8 cellular contexts compared by ENCODE assay signal in the genomic region with DNA sequence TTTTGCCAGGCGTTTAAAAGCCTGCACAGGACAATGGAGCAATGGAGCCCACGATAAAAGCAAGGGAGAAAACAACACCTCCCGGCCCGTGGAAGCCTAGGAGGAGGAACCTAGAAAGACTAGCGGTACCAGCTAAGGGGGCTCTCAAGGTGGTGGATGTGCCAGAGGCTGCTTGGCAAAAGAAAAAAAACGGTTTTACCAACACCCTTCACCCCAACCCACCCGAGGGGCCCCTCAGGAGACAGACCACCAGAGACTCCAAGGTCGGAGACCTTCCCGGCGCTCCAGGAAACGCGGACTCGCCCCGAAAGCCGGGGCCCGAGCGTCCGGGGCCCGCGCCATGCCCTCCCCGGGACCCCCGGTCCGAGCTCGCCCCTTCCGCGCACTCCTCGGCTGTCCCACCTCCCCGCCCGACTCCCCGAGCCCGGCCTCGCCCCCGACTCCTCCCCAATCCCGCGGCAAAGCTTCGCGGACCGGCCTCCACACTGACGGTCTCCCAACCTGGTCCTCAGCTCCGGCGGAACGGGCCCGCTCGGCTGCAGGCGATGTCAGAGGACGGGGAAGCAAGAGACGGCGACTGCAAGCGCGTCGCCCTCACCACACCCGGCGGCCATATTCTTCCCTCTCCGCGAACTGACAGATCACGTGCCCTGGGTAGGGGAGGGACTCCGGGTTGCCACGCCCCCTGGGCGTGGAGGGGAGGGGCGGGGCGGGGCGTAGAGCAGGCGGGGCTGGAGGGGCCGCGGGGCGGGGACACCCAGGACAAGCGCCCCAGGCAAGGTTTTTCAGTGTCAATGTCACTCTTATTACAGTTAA. TPM values are rescaled to one million over a fixed set of nuclear protein-coding genes. Genes with fewer than 3 reads are reported as not detected.
A peak's percentile ranks its signal among the peaks of the same experiment; 100 is the strongest.
DNase-seq lines count a peak whose midpoint lies in the region; ATAC-seq and TF ChIP-seq lines count a peak whose summit lies in the region.

Gene KIDINS220 (minus strand): TSS at position 635 of the 816 bp plus-strand sequence. CDS start 10,520 bp downstream, outside the sequence.

- peaks cover 21% of the 10 kb centered on the region for H3K4me1 Mint-ChIP-seq in activated CD8-positive, alpha-beta T cell treated with anti-CD3 and anti-CD28 coated beads, Interleukin-2, amount 10 ng/mL, durations not matched to agents 7 days and 5 days (ENCODE audit: low read depth)

- TF ChIP-seq CTCF in lower lobe of right lung (IDR thresholded peaks at IDR 0.05), result no peak

- peak; percentile 94 for DNase-seq in CD1c-positive myeloid dendritic cell (ENCODE audit: extremely low spot score)
- peak; percentile 83 for DNase-seq in NCI-H748 (lab: John Stamatoyannopoulos, UW; ENCODE audit: unreplicated experiment)
- DNase-seq in activated CD8-positive, alpha-beta T cell treated with anti-CD3 and anti-CD28 coated beads, Interleukin-2, amount 10 ng/mL, durations not matched to agents 7 days and 5 days, result peak; percentile 87
- peak; percentile 86 for DNase-seq in lower lobe of right lung
- DNase-seq in stimulated activated CD4-positive, alpha-beta T cell treated with anti-CD3 and anti-CD28 coated beads, TNF-alpha, amount 100 ng/mL, for 24 hours (ENCODE audit: low read depth in 3 of 3), result peak; percentile 74 to 75 (median 74)

- H3K36me3 ChIP-seq in ectodermal cell (ENCODE audit: control insufficient read depth, insufficient read depth, low read length), result no peaks in the 10 kb centered on the region
- no peaks in the 10 kb centered on the region for H3K36me3 ChIP-seq in lower lobe of right lung

- H3K27ac ChIP-seq in ectodermal cell (ENCODE audit: insufficient read depth, low read depth, low read length, poor library complexity, severe bottlenecking), result no peak within 1 kb of the TSS
- peak within 1 kb of the TSS; percentile 90 for H3K27ac ChIP-seq in lower lobe of right lung

- H3K27me3 ChIP-seq in ectodermal cell (ENCODE audit: control insufficient read depth, insufficient read depth, low read length, poor library complexity, severe bottlenecking), result no peaks in the 10 kb centered on the region
- no peaks in the 10 kb centered on the region for H3K27me3 ChIP-seq in lower lobe of right lung (ENCODE audit: low read depth)

- no peaks in the 10 kb centered on the region for H3K9me3 Mint-ChIP-seq in activated CD8-positive, alpha-beta T cell treated with anti-CD3 and anti-CD28 coated beads, Interleukin-2, amount 10 ng/mL, durations not matched to agents 7 days and 5 days (ENCODE audit: insufficient read depth)

- H3K27ac Mint-ChIP-seq in activated CD8-positive, alpha-beta T cell treated with anti-CD3 and anti-CD28 coated beads, Interleukin-2, amount 10 ng/mL, durations not matched to agents 7 days and 5 days, result peak within 1 kb of the TSS; percentile 99

- H3K27me3 Mint-ChIP-seq in activated CD8-positive, alpha-beta T cell treated with anti-CD3 and anti-CD28 coated beads, Interleukin-2, amount 10 ng/mL, durations not matched to agents 7 days and 5 days (ENCODE audit: low read depth), result peaks cover 4% of the 10 kb centered on the region

- POLR2A ChIA-PET in activated CD8-positive, alpha-beta T cell treated with anti-CD3 and anti-CD28 coated beads, Interleukin-2, amount 10 ng/mL, durations not matched to agents 7 days and 5 days (lab: Charles Lee), result interaction anchor here (0.6 to 1.7 kb wide), 2 partner anchors 10 to 33 kb away, joined by 3 to 8 read pairs; no protein-coding TSS in a partner anchor

- H3K4me3 ChIP-seq in ectodermal cell (ENCODE audit: insufficient read depth, low read depth, low read length), result peak within 1 kb of the TSS; percentile 87
- H3K4me3 ChIP-seq in lower lobe of right lung, result peak within 1 kb of the TSS; percentile 99

- ATAC-seq in GM19372 (IDR thresholded peaks at IDR 0.05; ENCODE audit: low read depth, unreplicated experiment) (peak; percentile 85), HG03521 (IDR thresholded peaks at IDR 0.05; ENCODE audit: unreplicated experiment) (peak; percentile 93), lower lobe of right lung (peak; percentile 97 to 98)
- ATAC-seq in activated CD8-positive, alpha-beta T cell treated with anti-CD3 and anti-CD28 coated beads, Interleukin-2, amount 10 ng/mL, durations not matched to agents 7 days and 5 days, result peak; percentile 93

- H3K9me3 ChIP-seq in ectodermal cell (ENCODE audit: control insufficient read depth, low read length), result no peaks in the 10 kb centered on the region
- no peaks in the 10 kb centered on the region for H3K9me3 ChIP-seq in lower lobe of right lung

- peaks cover 4% of the 10 kb centered on the region for H3K4me1 ChIP-seq in ectodermal cell (ENCODE audit: control insufficient read depth, insufficient read depth, low read length)
- peaks cover 42% of the 10 kb centered on the region for H3K4me1 ChIP-seq in lower lobe of right lung

- intact Hi-C loops in lower lobe of right lung (cut with DNase I), result no loop called here

- WGBS in ectodermal cell, 2 experiments, result 0 to 1% methylated on average over 67 of the region's 67 CpGs

- H3K4me3 Mint-ChIP-seq in activated CD8-positive, alpha-beta T cell treated with anti-CD3 and anti-CD28 coated beads, Interleukin-2, amount 10 ng/mL, durations not matched to agents 7 days and 5 days, result peak within 1 kb of the TSS; percentile 99

- H3K36me3 Mint-ChIP-seq in activated CD8-positive, alpha-beta T cell treated with anti-CD3 and anti-CD28 coated beads, Interleukin-2, amount 10 ng/mL, durations not matched to agents 7 days and 5 days (ENCODE audit: low read depth), result no peaks in the 10 kb centered on the region

- CTCF ChIA-PET in activated CD8-positive, alpha-beta T cell treated with anti-CD3 and anti-CD28 coated beads, Interleukin-2, amount 10 ng/mL, durations not matched to agents 7 days and 5 days (lab: Charles Lee), result no interaction called here

RNA-seq across cellular contexts. Expression of gene KIDINS220, which starts in this region (rescaled TPM):
- 10 to 100 TPM; 27.2 to 30.0 TPM for total RNA-seq in activated CD8-positive, alpha-beta T cell treated with anti-CD3 and anti-CD28 coated beads, Interleukin-2, amount 10 ng/mL, durations not matched to agents 7 days and 5 days
- polyA plus RNA-seq in ectodermal cell (2013, experiment 1 of 4), result 36.6 TPM
- 41.9 TPM for polyA plus RNA-seq in ectodermal cell (2013, experiment 2 of 4)
- 32.0 TPM for polyA plus RNA-seq in ectodermal cell (2013, experiment 3 of 4)
- polyA plus RNA-seq in ectodermal cell (2013, experiment 4 of 4), result 38.3 TPM
- total RNA-seq in lower lobe of right lung, result 69.3 TPM
